ENCODE assay signal across 1 cellular context in genomic region chr6:7538484-7538883, GRCh38.
TF ChIP-seq lines count a peak whose summit lies in the region.

No MANE protein-coding gene starts in this region.

TF ChIP-seq in WTC11, 78 proteins besides CTCF, POLR2A, EP300 and RAD21:
- TF ChIP-seq PRDM15 (CRISPR knock-in tag; IDR thresholded peaks at IDR 0.05): no peak
- no peak for TF ChIP-seq USF1 (CRISPR knock-in tag; IDR thresholded peaks at IDR 0.05)
- no peak for TF ChIP-seq ZNF232 (CRISPR knock-in tag; IDR thresholded peaks at IDR 0.05)
- TF ChIP-seq NR3C1 (CRISPR knock-in tag; conservative IDR thresholded peaks at IDR 0.05; ENCODE audit: low read depth): no peak
- no peak for TF ChIP-seq TEAD1 (CRISPR knock-in tag; IDR thresholded peaks at IDR 0.05)
- no peak for TF ChIP-seq AR (CRISPR knock-in tag; IDR thresholded peaks at IDR 0.05)
- TF ChIP-seq, protein P1, sequence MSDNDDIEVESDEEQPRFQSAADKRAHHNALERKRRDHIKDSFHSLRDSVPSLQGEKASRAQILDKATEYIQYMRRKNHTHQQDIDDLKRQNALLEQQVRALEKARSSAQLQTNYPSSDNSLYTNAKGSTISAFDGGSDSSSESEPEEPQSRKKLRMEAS (CRISPR knock-in tag; IDR thresholded peaks at IDR 0.05): no peak
- no peak for TF ChIP-seq GABPB1 (CRISPR knock-in tag; IDR thresholded peaks at IDR 0.05)
- TF ChIP-seq ZNF281 (CRISPR knock-in tag; IDR thresholded peaks at IDR 0.05): no peak
- no peak for TF ChIP-seq NR1H2 (CRISPR knock-in tag; IDR thresholded peaks at IDR 0.05)
- no peak for TF ChIP-seq SMAD4 (CRISPR knock-in tag; IDR thresholded peaks at IDR 0.05)
- no peak for TF ChIP-seq ATF3 (CRISPR knock-in tag; conservative IDR thresholded peaks at IDR 0.05)
- no peak for TF ChIP-seq NFATC4 (CRISPR knock-in tag; IDR thresholded peaks at IDR 0.05)
- TF ChIP-seq, protein P2, sequence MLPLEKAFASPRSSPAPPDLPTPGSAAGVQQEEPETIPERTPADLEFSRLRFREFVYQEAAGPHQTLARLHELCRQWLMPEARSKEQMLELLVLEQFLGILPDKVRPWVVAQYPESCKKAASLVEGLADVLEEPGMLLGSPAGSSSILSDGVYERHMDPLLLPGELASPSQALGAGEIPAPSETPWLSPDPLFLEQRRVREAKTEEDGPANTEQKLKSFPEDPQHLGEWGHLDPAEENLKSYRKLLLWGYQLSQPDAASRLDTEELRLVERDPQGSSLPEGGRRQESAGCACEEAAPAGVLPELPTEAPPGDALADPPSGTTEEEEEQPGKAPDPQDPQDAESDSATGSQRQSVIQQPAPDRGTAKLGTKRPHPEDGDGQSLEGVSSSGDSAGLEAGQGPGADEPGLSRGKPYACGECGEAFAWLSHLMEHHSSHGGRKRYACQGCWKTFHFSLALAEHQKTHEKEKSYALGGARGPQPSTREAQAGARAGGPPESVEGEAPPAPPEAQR (CRISPR knock-in tag; IDR thresholded peaks at IDR 0.05): no peak
